Comparison of ENCODE assay signal across 1 cellular context in genomic region chr13:75636339-75637095, GRCh38.
TF ChIP-seq lines count a peak whose summit lies in the region.

No MANE protein-coding gene starts in this region.

TF ChIP-seq in GM12878, 131 proteins besides CTCF, POLR2A, EP300 and RAD21 (continued from another document and continues in another):
- no peak for TF ChIP-seq BCLAF1 (IDR thresholded peaks at IDR 0.05)
- TF ChIP-seq NFYA (IDR thresholded peaks at IDR 0.05; ENCODE audit: borderline replicate concordance, low read depth, low read length), result no peak
- TF ChIP-seq CHD4 (IDR thresholded peaks at IDR 0.05), result no peak
- 0 out of 2 replicates have a peak, but pooled peaks have one; percentile 26 for TF ChIP-seq HDGF (IDR thresholded peaks at IDR 0.05)
- TF ChIP-seq KLF5 (IDR thresholded peaks at IDR 0.05; ENCODE audit: partially characterized antibody), result no peak
- TF ChIP-seq PKNOX1 (IDR thresholded peaks at IDR 0.05), result no peak; the same call in 1 of the 2 replicates
- TF ChIP-seq MTA3 (IDR thresholded peaks at IDR 0.05; ENCODE audit: borderline replicate concordance, low read length), result no peak; the same call in 1 of the 2 replicates
- no peak for TF ChIP-seq ZBTB40 (IDR thresholded peaks at IDR 0.05; ENCODE audit: borderline replicate concordance)
- no peak for TF ChIP-seq BRCA1 (IDR thresholded peaks at IDR 0.05; ENCODE audit: low read depth, low read length)
- TF ChIP-seq TAF1 (IDR thresholded peaks at IDR 0.05; ENCODE audit: borderline replicate concordance, low read depth, low read length), result 0 out of 2 replicates have a peak, but pooled peaks have one; percentile 27
- no peak for TF ChIP-seq MTA2 (IDR thresholded peaks at IDR 0.05; ENCODE audit: low read depth)
- no peak for TF ChIP-seq ZSCAN29 (IDR thresholded peaks at IDR 0.05)
- TF ChIP-seq POLR2AphosphoS5 (IDR thresholded peaks at IDR 0.05; ENCODE audit: low read length), result no peak
- no peak for TF ChIP-seq BCL3 (IDR thresholded peaks at IDR 0.05; ENCODE audit: borderline replicate concordance, insufficient read depth, low read depth, low read length, poor library complexity, severe bottlenecking)
- no peak for TF ChIP-seq SMAD1 (IDR thresholded peaks at IDR 0.05; ENCODE audit: low read depth, partially characterized antibody)
- TF ChIP-seq EGR1 (IDR thresholded peaks at IDR 0.05; ENCODE audit: borderline replicate concordance in 1 of 2, low read depth in 2 of 2, low read length in 2 of 2), result no peak; a peak in 1 of 3 replicates
- TF ChIP-seq ZBTB33 (IDR thresholded peaks at IDR 0.05), result no peak
- TF ChIP-seq BHLHE40 (IDR thresholded peaks at IDR 0.05; ENCODE audit: borderline replicate concordance in 1 of 2, low read depth in 2 of 2, low read length in 1 of 2), result peak in 1 of 2 experiments; percentile 12; a peak in 1 of 4 replicates
- TF ChIP-seq FOS (IDR thresholded peaks at IDR 0.05; ENCODE audit: borderline replicate concordance, extremely low read depth, insufficient read length), result no peak
- TF ChIP-seq IRF3 (IDR thresholded peaks at IDR 0.05), result no peak
- no peak for TF ChIP-seq ATF2 (IDR thresholded peaks at IDR 0.05; ENCODE audit: low read length)
- TF ChIP-seq JUND (IDR thresholded peaks at IDR 0.05; ENCODE audit: low read depth, low read length), result no peak
- no peak for TF ChIP-seq IRF4 (IDR thresholded peaks at IDR 0.05; ENCODE audit: low read depth, low read length)
- no peak for TF ChIP-seq SIN3A (IDR thresholded peaks at IDR 0.05; ENCODE audit: low read depth, low read length)
- TF ChIP-seq CUX1 (IDR thresholded peaks at IDR 0.05; ENCODE audit: insufficient replicate concordance, low read depth, low read length), result no peak
- TF ChIP-seq GATAD2B (conservative IDR thresholded peaks at IDR 0.05; ENCODE audit: low read depth), result no peak
- 0 out of 2 replicates have a peak, but pooled peaks have one; percentile 65 for TF ChIP-seq CBX5 (IDR thresholded peaks at IDR 0.05; ENCODE audit: low read depth)
- no peak for TF ChIP-seq HSF1 (IDR thresholded peaks at IDR 0.05; ENCODE audit: low read depth, low read length)
- no peak for TF ChIP-seq TCF7 (IDR thresholded peaks at IDR 0.05; ENCODE audit: borderline replicate concordance)
- no peak for TF ChIP-seq LARP7 (IDR thresholded peaks at IDR 0.05)
- TF ChIP-seq NFIC (IDR thresholded peaks at IDR 0.05; ENCODE audit: low read depth, low read length), result no peak
- no peak for TF ChIP-seq NR2C1 (IDR thresholded peaks at IDR 0.05)
- no peak for TF ChIP-seq ESRRA (IDR thresholded peaks at IDR 0.05; ENCODE audit: low read length)
- no peak for TF ChIP-seq NRF1 (conservative IDR thresholded peaks at IDR 0.05; ENCODE audit: low read depth, low read length)
- no peak for TF ChIP-seq CREM (IDR thresholded peaks at IDR 0.05; ENCODE audit: low read depth)
